Comparison of ENCODE assay signal across 3 cellular contexts in genomic region chr3:108959017-108959416, GRCh38.
TF ChIP-seq lines count a peak whose summit lies in the region.

No MANE protein-coding gene starts in this region.

TF ChIP-seq in GM23338, 12 proteins besides CTCF, POLR2A, EP300 and RAD21 (continues in another document):
- no peak for TF ChIP-seq ZNF462 (CRISPR knock-in tag; IDR thresholded peaks at IDR 0.05)

TF ChIP-seq in SK-N-SH treated with all-trans-retinoic acid at 6 μM for 48 hours, 23 proteins besides CTCF, POLR2A, EP300 and RAD21:
- no peak for TF ChIP-seq OSR1 (CRISPR knock-in tag; IDR thresholded peaks at IDR 0.05)
- TF ChIP-seq ISL1 (CRISPR knock-in tag; IDR thresholded peaks at IDR 0.05) = no peak
- no peak for TF ChIP-seq PATZ1 (CRISPR knock-in tag; IDR thresholded peaks at IDR 0.05; ENCODE audit: borderline replicate concordance)
- TF ChIP-seq RARB (CRISPR knock-in tag; IDR thresholded peaks at IDR 0.05) = no peak
TF ChIP-seq in SK-N-SH treated with all-trans-retinoic acid at 6 μM for 48 hours: peak in this region for 0.

TF ChIP-seq in H1, 55 proteins besides CTCF, POLR2A, EP300 and RAD21:
- TF ChIP-seq PHF8 (conservative IDR thresholded peaks at IDR 0.05; ENCODE audit: low read depth, low read length) = no peak
- no peak for TF ChIP-seq TAF1 (IDR thresholded peaks at IDR 0.05; ENCODE audit: low read depth, low read length)
- TF ChIP-seq JUND (IDR thresholded peaks at IDR 0.05; ENCODE audit: low read length) = peak; percentile 52; the same call in 1 of the 2 replicates
